Comparison of ENCODE assay signal across 8 cellular contexts in genomic region chr6:152338335-152339125, GRCh38.
DNase-seq lines count a peak whose midpoint lies in the region; FAIRE-seq and TF ChIP-seq lines count a peak whose summit lies in the region.

No MANE protein-coding gene starts in this region.

- DNase-seq in GM12891 (ENCODE audit: insufficient read length, low spot score) (peak; percentile 12), H7 (peak; percentile 27), M059J (ENCODE audit: low read depth) (peak; percentile 37), myocyte (ENCODE audit: low read depth) (peak; percentile 59), cortex of kidney (lab: John Stamatoyannopoulos, UW) (no peak)
- peak; percentile 60 for DNase-seq in activated CD4-positive, alpha-beta T cell treated with anti-CD3 and anti-CD28 coated beads, Interleukin-2, amount 50 U/mL, for 1 hour
- peak; percentile 26 for DNase-seq in effector CD8-positive, alpha-beta T cell (lab: John Stamatoyannopoulos, UW)
- peak; percentile 40 for DNase-seq in stimulated activated CD8-positive, alpha-beta memory T cell treated with anti-CD3 and anti-CD28 coated beads, Interleukin-7, amount 100 ng/mL, for 24 hours (ENCODE audit: low read depth)

- no peaks in the 10 kb centered on the region for H3K27me3 ChIP-seq in H7 (ENCODE audit: control insufficient read depth, insufficient read depth, low read length)

- TF ChIP-seq POLR2A in GM12891 (IDR thresholded peaks at IDR 0.05; ENCODE audit: low read depth, low read length) = no peak

- H3K4me3 ChIP-seq in H7 (ENCODE audit: insufficient read depth, low read depth, low read length) = no peak overlapping the region

- FAIRE-seq in GM12891 (lab: Jason Lieb, UNC) = peak; percentile 85

- H3K36me3 ChIP-seq in H7 (replicated peaks; ENCODE audit: control insufficient read depth, insufficient read depth, low read length) = no peaks in the 10 kb centered on the region

TF ChIP-seq in GM12891, 5 proteins besides CTCF, POLR2A, EP300 and RAD21:
- TF ChIP-seq TAF1 (IDR thresholded peaks at IDR 0.05; ENCODE audit: low read depth, low read length) (no peak), POU2F2 (IDR thresholded peaks at IDR 0.05; ENCODE audit: low read depth, low read length) (no peak), PAX5 (IDR thresholded peaks at IDR 0.05; ENCODE audit: insufficient read depth, low read length, severe bottlenecking) (no peak)
